In the genomic region with DNA sequence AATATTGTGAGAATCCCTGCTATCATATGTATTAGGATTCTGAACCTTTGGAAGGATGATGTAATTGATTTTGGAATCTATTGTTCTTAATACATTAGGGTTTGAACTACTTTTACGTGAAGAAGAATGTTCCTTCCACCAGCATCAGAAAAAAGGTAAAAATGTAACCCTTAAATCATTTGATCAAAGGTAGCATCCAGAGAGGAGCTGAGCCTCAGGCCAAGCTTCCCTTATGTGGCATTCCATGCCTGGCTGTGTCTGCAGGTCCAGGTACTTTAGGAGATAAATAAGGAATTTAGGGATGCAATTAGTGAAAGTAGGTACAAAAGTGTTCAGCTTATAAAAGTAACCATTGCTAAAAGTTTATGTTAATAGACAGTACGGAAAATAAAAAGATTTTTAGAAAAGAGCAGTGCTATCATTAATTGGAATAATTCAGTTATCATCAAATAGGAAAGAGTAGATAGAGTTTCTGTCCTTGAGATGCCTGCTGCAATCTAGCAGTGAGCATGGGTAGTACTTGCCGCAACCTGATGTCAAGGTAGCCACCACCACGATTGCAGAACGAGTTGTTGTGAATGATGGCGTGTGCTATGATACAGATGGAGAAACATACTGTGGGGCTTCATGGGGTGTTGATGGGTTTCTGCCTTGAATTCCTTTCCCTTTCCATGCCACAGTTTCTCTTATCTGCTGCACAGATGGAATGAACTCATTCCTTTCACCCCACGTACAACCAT, we compare ENCODE assay signal across 30 cellular contexts.
"Had no signal": no experiment of that assay in that cellular context is flagged by ENCODE, and none has a peak within 500 bp of the region (broad histone marks: within the 10 kb centered on the region; RNA-seq: fewer than 3 reads in every experiment).

No MANE protein-coding gene starts in this region.

- H3K4me1 ChIP-seq: ascending aorta, body of pancreas, breast epithelium had no signal

- H3K4me3 ChIP-seq: ascending aorta, body of pancreas, breast epithelium had no signal

- H3K27ac ChIP-seq: ascending aorta, body of pancreas, brain microvascular endothelial cell, breast epithelium, WERI-Rb-1 had no signal

- H3K27me3 ChIP-seq: ascending aorta, body of pancreas, brain microvascular endothelial cell, breast epithelium had no signal

- H3K9me3 ChIP-seq: ascending aorta, body of pancreas, breast epithelium had no signal

- DNase-seq: activated CD4-positive, alpha-beta memory T cell treated with anti-CD3 and anti-CD28 coated beads, Interleukin-2, amount 10 ng/mL, durations not matched to agents 7 days and 5 days; activated CD4-positive, alpha-beta T cell treated with anti-CD3 and anti-CD28 coated beads for 1 hour; activated CD4-positive, alpha-beta T cell treated with anti-CD3 and anti-CD28 coated beads for 36 hours; activated CD4-positive, alpha-beta T cell treated with anti-CD3 and anti-CD28 coated beads for 48 hours; activated CD4-positive, alpha-beta T cell treated with anti-CD3 and anti-CD28 coated beads, Interleukin-2, amount 10 ng/mL, durations not matched to agents 7 days and 5 days; activated CD4-positive, alpha-beta T cell treated with anti-CD3 and anti-CD28 coated beads, Interleukin-2, amount 50 U/mL, for 48 hours; activated CD4-positive, CD25-positive, alpha-beta regulatory T cell; activated CD8-positive, alpha-beta memory T cell treated with anti-CD3 and anti-CD28 coated beads for 24 hours; activated CD8-positive, alpha-beta memory T cell treated with anti-CD3 and anti-CD28 coated beads, Interleukin-2, amount 10 ng/mL, durations not matched to agents 7 days and 5 days; activated CD8-positive, alpha-beta memory T cell treated with anti-CD3 and anti-CD28 coated beads, Interleukin-2, amount 50 U/mL, for 48 hours; activated CD8-positive, alpha-beta T cell treated with anti-CD3 and anti-CD28 coated beads, Interleukin-2, amount 10 ng/mL, durations not matched to agents 7 days and 5 days; activated effector memory CD4-positive, alpha-beta T cell treated with Interleukin-2 at 50 U/mL for 16 hours; activated gamma-delta T cell; activated naive CD4-positive, alpha-beta T cell treated with anti-CD3 and anti-CD28 coated beads, Interleukin-2, amount 10 ng/mL, durations not matched to agents 7 days and 5 days; activated naive CD4-positive, alpha-beta T cell treated with Interleukin-2 at 50 U/mL for 16 hours; activated naive CD8-positive, alpha-beta T cell treated with anti-CD3 and anti-CD28 coated beads, Interleukin-2, amount 10 ng/mL, durations not matched to agents 7 days and 5 days; activated naive CD8-positive, alpha-beta T cell treated with anti-CD3 and anti-CD28 coated beads, Interleukin-2, amount 50 U/mL, for 24 hours; activated T-cell treated with anti-CD3 and anti-CD28 coated beads, Interleukin-2, amount 50 U/mL, for 24 hours; activated T-cell treated with anti-CD3 and anti-CD28 coated beads, Interleukin-2, amount 50 U/mL, for 48 hours; amygdala; anterior cingulate cortex; body of pancreas; brain microvascular endothelial cell; central memory CD4-positive, alpha-beta T cell; T-cell; T-helper 17 cell; T1000; WERI-Rb-1 had no signal

- H3K36me3 ChIP-seq: ascending aorta, brain microvascular endothelial cell, breast epithelium, WERI-Rb-1 had no signal
